In the genomic region with DNA sequence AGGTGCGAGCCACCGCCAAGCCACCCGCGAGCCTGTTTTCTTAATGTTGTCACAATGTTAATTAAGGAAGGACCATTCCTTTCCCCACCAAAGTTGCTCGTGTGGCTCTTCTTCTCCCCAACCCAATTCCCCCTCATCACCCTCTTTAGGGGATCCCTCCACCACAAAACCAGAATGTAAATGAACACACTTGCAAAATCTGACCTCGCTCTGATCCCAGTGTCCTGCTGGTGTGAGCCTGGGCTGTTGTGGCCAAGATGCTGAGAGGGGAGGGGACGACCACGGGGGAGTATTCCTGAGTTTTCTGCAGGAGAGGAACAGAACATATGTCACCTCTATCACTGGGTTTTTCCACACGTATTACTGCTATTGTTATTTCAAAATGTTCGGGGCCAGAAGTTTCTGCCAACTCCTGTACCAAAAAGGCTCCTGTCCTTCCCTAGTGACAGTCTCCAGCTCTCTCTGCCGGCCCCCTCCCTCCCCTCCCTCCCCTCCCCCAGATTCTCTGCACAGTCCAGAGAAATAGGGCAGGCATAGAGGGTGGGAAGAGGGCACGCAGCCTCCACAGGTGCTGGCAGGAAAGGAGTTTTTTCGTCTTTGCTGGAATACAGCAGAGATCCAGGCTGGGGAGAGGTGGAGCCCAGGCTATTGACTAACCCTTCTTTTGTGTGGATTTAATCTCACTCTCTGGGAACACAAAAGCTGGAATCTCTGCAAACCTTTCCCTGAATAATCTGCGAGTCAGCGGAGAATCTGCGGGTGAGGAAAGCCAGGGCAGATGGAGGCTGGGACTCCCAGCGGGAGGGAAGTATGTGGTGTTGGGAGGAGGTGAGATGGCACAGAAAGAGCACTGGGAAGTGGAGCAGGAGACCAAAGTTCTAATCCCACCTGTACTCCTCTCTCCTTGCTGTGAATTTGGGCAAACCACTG, we compare ENCODE assay signal across 19 cellular contexts.
DNase-seq lines count a peak whose midpoint lies in the region; ATAC-seq and TF ChIP-seq lines count a peak whose summit lies in the region.
"Had no signal": no experiment of that assay in that cellular context is flagged by ENCODE, and none has a peak within 500 bp of the region (broad histone marks: within the 10 kb centered on the region; RNA-seq: fewer than 3 reads in every experiment).

No MANE protein-coding gene starts in this region.

- no peak for TF ChIP-seq CTCF in brain microvascular endothelial cell (IDR thresholded peaks at IDR 0.05; ENCODE audit: low read depth, low read length, missing control alignments)

- peak; percentile 11 for DNase-seq in DMS 273 treated with DMSO at 0.1 percent for 48 hours (lab: John Stamatoyannopoulos, UW)
- DNase-seq in HAP-1 (ENCODE audit: low spot score in 2 of 2) = peak; percentile 77 to 90
- DNase-seq in astrocyte of the hippocampus (ENCODE audit: low read depth, low spot score) = peak; percentile 44
- DNase-seq in brain microvascular endothelial cell = no peak
- DNase-seq: activated B cell treated with CpG ODN at 0.5 μM for 24 hours; activated CD8-positive, alpha-beta T cell treated with anti-CD3 and anti-CD28 coated beads for 36 hours; activated naive CD4-positive, alpha-beta T cell treated with anti-CD3 and anti-CD28 coated beads, Interleukin-2, amount 10 ng/mL, durations not matched to agents 7 days and 5 days; activated T-cell treated with anti-CD3 and anti-CD28 coated beads, Interleukin-2, amount 50 U/mL, for 24 hours; EL; erythroblast; HFFc6; naive B cell; NCI-H1092; SHP77 treated with DMSO at 0.1 percent for 48 hours; stimulated activated CD4-positive, alpha-beta T cell treated with anti-CD3 and anti-CD28 coated beads, Interleukin-2, amount 100 ng/mL, for 48 hours; stomach had no signal

- in situ Hi-C loops in HAP-1 (cut with MboI; ENCODE audit: low sequenced_read_pairs) = loop anchor here (25.0 kb wide), 2 partner anchors 267 to 492 kb away; a partner anchor contains a TSS
- in situ Hi-C loops in brain microvascular endothelial cell (cut with HindIII; ENCODE audit: low pct_ligation_motif_present, low sequenced_read_pairs) = no loop called here

- H3K27me3 ChIP-seq in HAP-1 (ENCODE audit: low read depth) = peaks cover 12% of the 10 kb centered on the region
- H3K27me3 ChIP-seq in iPS-15b (ENCODE audit: control insufficient read depth, insufficient read depth, low read length) = peaks cover 59% of the 10 kb centered on the region
- peaks cover 29% of the 10 kb centered on the region for H3K27me3 ChIP-seq in brain microvascular endothelial cell (replicated peaks)

- H3K4me1 ChIP-seq in HAP-1 = peaks cover 19% of the 10 kb centered on the region
- H3K4me1 ChIP-seq in iPS-15b (ENCODE audit: control insufficient read depth, insufficient read depth, low read length) = peaks cover 20% of the 10 kb centered on the region

- H3K27ac ChIP-seq in brain microvascular endothelial cell = no peak overlapping the region
- H3K27ac ChIP-seq: stomach had no signal

- no peaks in the 10 kb centered on the region for H3K36me3 ChIP-seq in HAP-1 (replicated peaks)
- peaks cover 3% of the 10 kb centered on the region for H3K36me3 ChIP-seq in iPS-15b (ENCODE audit: control insufficient read depth, insufficient read depth, low read length)
- H3K36me3 ChIP-seq in brain microvascular endothelial cell (replicated peaks) = no peaks in the 10 kb centered on the region
- H3K36me3 ChIP-seq: stomach had no signal

- no peak for ATAC-seq in GM19397 (IDR thresholded peaks at IDR 0.05; ENCODE audit: unreplicated experiment)
- no peak for ATAC-seq in activated CD4-positive, CD25-positive, alpha-beta regulatory T cell treated with anti-CD3 and anti-CD28 coated beads, Interleukin-2, amount 50 U/mL, for 24 hours
- ATAC-seq: activated CD8-positive, alpha-beta T cell treated with anti-CD3 and anti-CD28 coated beads for 36 hours had no signal

- H3K9me3 ChIP-seq in HAP-1 (no peaks in the 10 kb centered on the region), iPS-15b (ENCODE audit: control insufficient read depth, insufficient read depth, low read length) (no peaks in the 10 kb centered on the region)
- H3K9me3 ChIP-seq: stomach had no signal

- H3K9ac ChIP-seq in iPS-15b (ENCODE audit: low read depth, low read length) = no peak overlapping the region

- H3K4me3 ChIP-seq in HAP-1 = no peak overlapping the region
- peak overlapping the region; percentile 24 for H3K4me3 ChIP-seq in iPS-15b (ENCODE audit: low read depth, low read length)
- H3K4me3 ChIP-seq in brain microvascular endothelial cell (ENCODE audit: low read depth, low read length) = no peak overlapping the region
- H3K4me3 ChIP-seq: stomach had no signal
